In genomic region chr1:4175566-4176405, GRCh38 we compare ENCODE assay signal across 17 cellular contexts.
"Had no signal": no experiment of that assay in that cellular context is flagged by ENCODE, and none has a peak within 500 bp of the region (broad histone marks: within the 10 kb centered on the region; RNA-seq: fewer than 3 reads in every experiment).

No MANE protein-coding gene starts in this region.

- H3K9me3 ChIP-seq: ovary, tibial nerve had no signal

- H3K4me1 ChIP-seq: SJSA1, tibial nerve had no signal

- H3K4me1 Mint-ChIP-seq: memory B cell had no signal

- DNase-seq: activated CD4-positive, alpha-beta T cell treated with anti-CD3 and anti-CD28 coated beads, Interleukin-2, amount 50 U/mL, for 48 hours; activated CD4-positive, CD25-positive, alpha-beta regulatory T cell treated with anti-CD3 and anti-CD28 coated beads, Interleukin-2, amount 50 U/mL, for 72 hours; activated T-cell treated with anti-CD3 and anti-CD28 coated beads for 4 hours; amniotic stem cell; brain microvascular endothelial cell; cerebellar nuclear complex; dermis blood vessel endothelial cell; endodermal cell; erythroblast; ovary; T-helper 9 cell had no signal

- H3K9me3 Mint-ChIP-seq: activated naive CD4-positive, alpha-beta T cell treated with anti-CD3 and anti-CD28 coated beads, Interleukin-2, amount 50 U/mL, for 72 hours; endodermal cell; memory B cell; nephron had no signal

- H3K27ac ChIP-seq: brain microvascular endothelial cell, ovary, SJSA1, skin epidermis, tibial nerve had no signal

- ATAC-seq: activated naive CD4-positive, alpha-beta T cell treated with anti-CD3 and anti-CD28 coated beads, Interleukin-2, amount 50 U/mL, for 72 hours had no signal

- H3K4me3 ChIP-seq: ovary, SJSA1, skin epidermis, tibial nerve had no signal

- H3K36me3 ChIP-seq: brain microvascular endothelial cell, ovary, SJSA1, tibial nerve had no signal

- H3K27ac Mint-ChIP-seq: activated naive CD4-positive, alpha-beta T cell treated with anti-CD3 and anti-CD28 coated beads, Interleukin-2, amount 50 U/mL, for 72 hours; endodermal cell; memory B cell; nephron had no signal

- H3K36me3 Mint-ChIP-seq: activated naive CD4-positive, alpha-beta T cell treated with anti-CD3 and anti-CD28 coated beads, Interleukin-2, amount 50 U/mL, for 72 hours; memory B cell had no signal

- H3K27me3 ChIP-seq: brain microvascular endothelial cell, ovary, SJSA1, tibial nerve had no signal

- H3K4me3 Mint-ChIP-seq: endodermal cell, memory B cell, nephron had no signal
